ENCODE assay signal across 13 cellular contexts in genomic region chr10:17647316-17647715, GRCh38. TPM values are rescaled to one million over a fixed set of nuclear protein-coding genes. Genes with fewer than 3 reads are reported as not detected.
DNase-seq lines count a peak whose midpoint lies in the region; ATAC-seq, FAIRE-seq and TF ChIP-seq lines count a peak whose summit lies in the region.
"Had no signal": no experiment of that assay in that cellular context is flagged by ENCODE, and none has a peak within 500 bp of the region (broad histone marks: within the 10 kb centered on the region; RNA-seq: fewer than 3 reads in every experiment).

No MANE protein-coding gene starts in this region.

- DNase-seq in CD1c-positive myeloid dendritic cell (ENCODE audit: extremely low spot score) (peak; percentile 57), naive B cell (no peak), dedifferentiated amniotic fluid mesenchymal stem cell (ENCODE audit: extremely low spot score) (no peak), small intestine (no peak), MM.1S (no peak)
- DNase-seq in activated CD8-positive, alpha-beta T cell treated with anti-CD3 and anti-CD28 coated beads, Interleukin-2, amount 10 ng/mL, durations not matched to agents 7 days and 5 days, result no peak
- DNase-seq: Calu3, NCI-H526 had no signal

- H3K4me3 ChIP-seq in small intestine (ENCODE audit: low read depth in 1 of 2, low read length in 2 of 2) (no peak overlapping the region), MM.1S (ENCODE audit: low read length) (no peak overlapping the region)
- H3K4me3 ChIP-seq: tibial nerve had no signal

- H3K4me3 Mint-ChIP-seq in IgD-negative memory B cell, result peak overlapping the region in 3 of 4 donors; percentile 39 to 67 (median 65)
- H3K4me3 Mint-ChIP-seq in activated CD8-positive, alpha-beta T cell treated with anti-CD3 and anti-CD28 coated beads, Interleukin-2, amount 10 ng/mL, durations not matched to agents 7 days and 5 days, result peak overlapping the region; percentile 34
- peak overlapping the region in 6 of 8 donors; percentile 5 to 83 (median 65) for H3K4me3 Mint-ChIP-seq in naive B cell

- no peak overlapping the region for H2AFZ ChIP-seq in MM.1S (ENCODE audit: low read length)

- H3K79me2 ChIP-seq in MM.1S (ENCODE audit: low read length), result peaks cover 96% of the 10 kb centered on the region

- 13 to 55% (median 41%) methylated on average over 3 of the region's 3 CpGs for WGBS in small intestine, 3 donors

- peak overlapping the region in 1 of 2 donors; percentile 20 for H3K27ac ChIP-seq in small intestine (ENCODE audit: low read depth in 1 of 2, low read length in 1 of 2)
- no peak overlapping the region for H3K27ac ChIP-seq in MM.1S (ENCODE audit: low read length)
- H3K27ac ChIP-seq: tibial nerve had no signal

- H3K4me2 ChIP-seq in MM.1S (ENCODE audit: low read depth, low read length), result no peak overlapping the region

- peaks cover 4% of the 10 kb centered on the region; the same call in 1 of the 2 replicates for H3F3A ChIP-seq in MM.1S (ENCODE audit: insufficient read depth, low read length)

- peaks cover 28 to 52% (median 42%) of the 10 kb centered on the region in 3 donors for H3K4me1 Mint-ChIP-seq in IgD-negative memory B cell
- peaks cover 77% of the 10 kb centered on the region for H3K4me1 Mint-ChIP-seq in activated CD8-positive, alpha-beta T cell treated with anti-CD3 and anti-CD28 coated beads, Interleukin-2, amount 10 ng/mL, durations not matched to agents 7 days and 5 days (ENCODE audit: low read depth)
- H3K4me1 Mint-ChIP-seq in naive B cell, result peaks cover 52 to 61% (median 57%) of the 10 kb centered on the region in 3 donors

- TF ChIP-seq CTCF in MM.1S (IDR thresholded peaks at IDR 0.05; ENCODE audit: low read length), result no peak

- H3K9me3 ChIP-seq in small intestine (ENCODE audit: control insufficient read depth, low read depth) (no peaks in the 10 kb centered on the region), MM.1S (replicated peaks; ENCODE audit: insufficient read depth, low read length) (no peaks in the 10 kb centered on the region)
- H3K9me3 ChIP-seq: tibial nerve had no signal

- no peaks in the 10 kb centered on the region for H3K9me2 ChIP-seq in MM.1S (replicated peaks; ENCODE audit: insufficient read depth, low read length)

- ATAC-seq in activated CD8-positive, alpha-beta T cell treated with anti-CD3 and anti-CD28 coated beads, Interleukin-2, amount 10 ng/mL, durations not matched to agents 7 days and 5 days, result no peak
- ATAC-seq in naive B cell (ENCODE audit: low read depth in 2 of 2), result no peak
- ATAC-seq in HG02763 (IDR thresholded peaks at IDR 0.05; ENCODE audit: unreplicated experiment), result no peak
- ATAC-seq: SK-N-SH treated with all-trans-retinoic acid at 6 μM for 48 hours had no signal

- CTCF ChIA-PET in activated CD8-positive, alpha-beta T cell treated with anti-CD3 and anti-CD28 coated beads, Interleukin-2, amount 10 ng/mL, durations not matched to agents 7 days and 5 days (lab: Charles Lee), result interaction anchor here (1.2 to 2.7 kb wide), 2 partner anchors 15 to 31 kb away, joined by 3 to 11 read pairs; no protein-coding TSS in a partner anchor

- H3K27me3 Mint-ChIP-seq in IgD-negative memory B cell (no peaks in the 10 kb centered on the region), naive B cell (no peaks in the 10 kb centered on the region)
- no peaks in the 10 kb centered on the region for H3K27me3 Mint-ChIP-seq in activated CD8-positive, alpha-beta T cell treated with anti-CD3 and anti-CD28 coated beads, Interleukin-2, amount 10 ng/mL, durations not matched to agents 7 days and 5 days (ENCODE audit: low read depth)
- H3K27me3 Mint-ChIP-seq: progenitor cell of endocrine pancreas had no signal

- H3K9me3 Mint-ChIP-seq in IgD-negative memory B cell (peaks cover 0 to 3% (median 0%) of the 10 kb centered on the region in 3 donors), naive B cell (no peaks in the 10 kb centered on the region)
- peaks cover 11% of the 10 kb centered on the region for H3K9me3 Mint-ChIP-seq in activated CD8-positive, alpha-beta T cell treated with anti-CD3 and anti-CD28 coated beads, Interleukin-2, amount 10 ng/mL, durations not matched to agents 7 days and 5 days (ENCODE audit: insufficient read depth)

- peaks cover 9% of the 10 kb centered on the region for H3K36me3 Mint-ChIP-seq in IgD-negative memory B cell
- H3K36me3 Mint-ChIP-seq in activated CD8-positive, alpha-beta T cell treated with anti-CD3 and anti-CD28 coated beads, Interleukin-2, amount 10 ng/mL, durations not matched to agents 7 days and 5 days (ENCODE audit: low read depth), result peaks cover 61% of the 10 kb centered on the region
- peaks cover 0 to 18% of the 10 kb centered on the region in 2 donors for H3K36me3 Mint-ChIP-seq in naive B cell

- no peaks in the 10 kb centered on the region for H4K20me1 ChIP-seq in MM.1S (ENCODE audit: insufficient read depth, low read length)

- peak overlapping the region; percentile 11 to 36 (median 19) for H3K27ac Mint-ChIP-seq in IgD-negative memory B cell
- H3K27ac Mint-ChIP-seq in activated CD8-positive, alpha-beta T cell treated with anti-CD3 and anti-CD28 coated beads, Interleukin-2, amount 10 ng/mL, durations not matched to agents 7 days and 5 days, result peak overlapping the region; percentile 68
- H3K27ac Mint-ChIP-seq in naive B cell, result peak overlapping the region in 3 of 6 donors; percentile 36 to 72 (median 52)
- H3K27ac Mint-ChIP-seq: progenitor cell of endocrine pancreas had no signal

- POLR2A ChIA-PET in activated CD8-positive, alpha-beta T cell treated with anti-CD3 and anti-CD28 coated beads, Interleukin-2, amount 10 ng/mL, durations not matched to agents 7 days and 5 days (lab: Charles Lee), result interaction anchor here (0.8 to 1.6 kb wide), 4 partner anchors 21 to 418 kb away, joined by 3 to 7 read pairs (median 4); partner anchors contain the start of gene VIM

- H3K4me1 ChIP-seq in small intestine (ENCODE audit: control insufficient read depth in 2 of 2, insufficient read depth in 1 of 2, low read depth in 1 of 2, low read length in 1 of 2), result peaks cover 5% of the 10 kb centered on the region in 2 donors
- H3K4me1 ChIP-seq in MM.1S (ENCODE audit: low read length), result peaks cover 13% of the 10 kb centered on the region

- H3K36me3 ChIP-seq in small intestine (ENCODE audit: control insufficient read depth in 2 of 2, insufficient read depth in 2 of 2, low read length in 2 of 2) (peaks cover 0 to 4% of the 10 kb centered on the region in 2 donors), MM.1S (replicated peaks; ENCODE audit: insufficient read depth, low read length) (no peaks in the 10 kb centered on the region)

- H3K27me3 ChIP-seq in small intestine (ENCODE audit: control insufficient read depth in 2 of 2, insufficient read depth in 2 of 2, low read length in 2 of 2) (no peaks in the 10 kb centered on the region), MM.1S (replicated peaks; ENCODE audit: insufficient read depth, low read length) (no peaks in the 10 kb centered on the region)
- H3K27me3 ChIP-seq: tibial nerve had no signal

- FAIRE-seq in small intestine (lab: Jason Lieb, UNC), result no peak

- no peak overlapping the region for H3K9ac ChIP-seq in MM.1S (ENCODE audit: low read length)

RNA-seq across cellular contexts. Expression of gene STAM, which starts 3.4 kb away (rescaled TPM):
- polyA plus RNA-seq in IgD-negative memory B cell, result 6.5 TPM
- total RNA-seq in activated CD8-positive, alpha-beta T cell treated with anti-CD3 and anti-CD28 coated beads, Interleukin-2, amount 10 ng/mL, durations not matched to agents 7 days and 5 days, result 10 to 100 TPM; 20.8 to 21.9 TPM
- polyA plus RNA-seq in naive B cell (ENCODE audit: low read depth in 6 of 6), result 10 to 100 TPM in 1 of 6 donors, 1 to 10 TPM in 5; 4.4 to 12.5 (median 7.9) TPM
- 10 to 100 TPM in 2 of 3 donors, 1 to 10 TPM in 1; 8.4 to 11.4 (median 10.3) TPM for polyA plus RNA-seq in small intestine

RNA-seq across cellular contexts. Expression of gene HACD1, which starts 30.1 kb away (rescaled TPM):
- not detected for polyA plus RNA-seq in IgD-negative memory B cell
- 1 to 10 TPM in 1 of 2 experiments, under 1 TPM in 1; 0.40 to 1.1 TPM for total RNA-seq in activated CD8-positive, alpha-beta T cell treated with anti-CD3 and anti-CD28 coated beads, Interleukin-2, amount 10 ng/mL, durations not matched to agents 7 days and 5 days
- under 1 TPM in 2 of 6 donors, not detected in 4; 0.43 to 0.44 TPM for polyA plus RNA-seq in naive B cell (ENCODE audit: low read depth in 6 of 6)
- polyA plus RNA-seq in small intestine, result 1 to 10 TPM in 2 of 3 donors, not detected in 1; 3.0 to 4.7 TPM
